In genomic region chr7:48587475-48587874, GRCh38 we compare ENCODE assay signal across 30 cellular contexts.
A peak's percentile ranks its signal among the peaks of the same experiment; 100 is the strongest.
DNase-seq lines count a peak whose midpoint lies in the region; ATAC-seq, FAIRE-seq and TF ChIP-seq lines count a peak whose summit lies in the region.
"Had no signal": no experiment of that assay in that cellular context is flagged by ENCODE, and none has a peak within 500 bp of the region (broad histone marks: within the 10 kb centered on the region; RNA-seq: fewer than 3 reads in every experiment).

No MANE protein-coding gene starts in this region.

- no peak overlapping the region for H3K27ac ChIP-seq in neural cell (ENCODE audit: low read length)
- no peak overlapping the region for H3K27ac ChIP-seq in vagina
- H3K27ac ChIP-seq: 22Rv1; A549; BLaER1; BLaER1 treated with 17β-estradiol and CSF1 and Interleukin-3, amounts not matched to agents 10 nM and 100 nM; C4-2B had no signal

- peak; percentile 86 for TF ChIP-seq EP300 in neural cell (conservative IDR thresholded peaks at IDR 0.05; ENCODE audit: poor library complexity, severe bottlenecking)

- TF ChIP-seq RAD21 in neural cell (conservative IDR thresholded peaks at IDR 0.05): no peak

- H3K9me3 ChIP-seq in neural cell (ENCODE audit: low read length) (no peaks in the 10 kb centered on the region), vagina (no peaks in the 10 kb centered on the region)
- H3K9me3 ChIP-seq: A549; BE2C; BLaER1; BLaER1 treated with 17β-estradiol and CSF1 and Interleukin-3, amounts not matched to agents 10 nM and 100 nM; Caco-2 had no signal

- no peaks in the 10 kb centered on the region for H3K79me2 ChIP-seq in neural cell (replicated peaks; ENCODE audit: insufficient read depth, low read length)

- no peaks in the 10 kb centered on the region for H3F3A ChIP-seq in neural cell (ENCODE audit: insufficient read depth, low read length, poor library complexity, severe bottlenecking)

- H3K9ac ChIP-seq in neural cell (ENCODE audit: low read length): no peak overlapping the region
- H3K9ac ChIP-seq: BLaER1; BLaER1 treated with 17β-estradiol and CSF1 and Interleukin-3, amounts not matched to agents 10 nM and 100 nM had no signal

- no peaks in the 10 kb centered on the region for H3K27me3 ChIP-seq in neural cell (ENCODE audit: insufficient read depth, low read depth, low read length)
- no peaks in the 10 kb centered on the region for H3K27me3 ChIP-seq in vagina
- H3K27me3 ChIP-seq: BE2C; BLaER1; BLaER1 treated with 17β-estradiol and CSF1 and Interleukin-3, amounts not matched to agents 10 nM and 100 nM had no signal

- intact Hi-C loops in vagina (cut with DNase I): no loop called here

- TF ChIP-seq CTCF in neural cell (IDR thresholded peaks at IDR 0.05; ENCODE audit: poor library complexity, severe bottlenecking): no peak
- TF ChIP-seq CTCF in vagina (IDR thresholded peaks at IDR 0.05): no peak

- no peaks in the 10 kb centered on the region for H3K4me1 ChIP-seq in vagina
- H3K4me1 ChIP-seq: A549; BE2C; BLaER1; BLaER1 treated with 17β-estradiol and CSF1 and Interleukin-3, amounts not matched to agents 10 nM and 100 nM; Caco-2 had no signal

- H2AFZ ChIP-seq in neural cell (ENCODE audit: low read depth, low read length): no peak overlapping the region

- H3K9me2 ChIP-seq in neural cell (ENCODE audit: insufficient read depth, low read length): no peaks in the 10 kb centered on the region

- no peak overlapping the region for H3K4me2 ChIP-seq in neural cell (ENCODE audit: low read length)
- H3K4me2 ChIP-seq: A549; BLaER1; BLaER1 treated with 17β-estradiol and CSF1 and Interleukin-3, amounts not matched to agents 10 nM and 100 nM had no signal

- H3K4me3 ChIP-seq in neural cell (ENCODE audit: low read length) (no peak overlapping the region), vagina (no peak overlapping the region)
- H3K4me3 ChIP-seq: A549; BLaER1; BLaER1 treated with 17β-estradiol and CSF1 and Interleukin-3, amounts not matched to agents 10 nM and 100 nM had no signal

- ATAC-seq in GM21515 (IDR thresholded peaks at IDR 0.05; ENCODE audit: unreplicated experiment): no peak
- ATAC-seq: A549; CD8-positive, alpha-beta T cell had no signal

- H4K20me1 ChIP-seq in neural cell (ENCODE audit: insufficient read depth): no peaks in the 10 kb centered on the region
- H4K20me1 ChIP-seq: BLaER1; BLaER1 treated with 17β-estradiol and CSF1 and Interleukin-3, amounts not matched to agents 10 nM and 100 nM had no signal

- H3K36me3 ChIP-seq in neural cell (ENCODE audit: insufficient read depth, low read length): no peaks in the 10 kb centered on the region
- no peaks in the 10 kb centered on the region for H3K36me3 ChIP-seq in vagina
- H3K36me3 ChIP-seq: BE2C; BLaER1; BLaER1 treated with 17β-estradiol and CSF1 and Interleukin-3, amounts not matched to agents 10 nM and 100 nM had no signal

- no peak for TF ChIP-seq POLR2A in vagina (IDR thresholded peaks at IDR 0.05)

- no peak for DNase-seq in vagina (ENCODE audit: extremely low spot score in 2 of 2)
- DNase-seq: 8988T; ACHN; AML-193; BE2C; C1 segment of cervical spinal cord; Caco-2; Calu3; CD4-positive, alpha-beta memory T cell; CD4-positive, alpha-beta T cell; CD4-positive, CD25-positive, alpha-beta regulatory T cell; CD8-positive, alpha-beta memory T cell; CD8-positive, alpha-beta T cell; COR-L47; DMS 273 treated with DMSO at 0.1 percent for 48 hours; DMS153; DMS53; DMS79; DMS79 treated with DMSO at 0.1 percent for 48 hours; DND-41; EL had no signal

- peak; percentile 3 for FAIRE-seq in A204.1 (lab: Jason Lieb, UNC)
- FAIRE-seq: A549, D721Med had no signal

TF ChIP-seq in neural cell, 6 proteins besides CTCF, POLR2A, EP300 and RAD21:
- no peak for TF ChIP-seq TAF1 (IDR thresholded peaks at IDR 0.05; ENCODE audit: low read depth)
- TF ChIP-seq EZH2 (IDR thresholded peaks at IDR 0.05; ENCODE audit: borderline replicate concordance, insufficient read depth, low read length, poor library complexity, severe bottlenecking): no peak
- TF ChIP-seq POLR2AphosphoS5 (IDR thresholded peaks at IDR 0.05): peak; percentile 72
- TF ChIP-seq SMC3 (conservative IDR thresholded peaks at IDR 0.05; ENCODE audit: poor library complexity): no peak
